22 cellular contexts compared by ENCODE assay signal in genomic region chr2:104388296-104388695, GRCh38.
DNase-seq lines count a peak whose midpoint lies in the region; ATAC-seq and TF ChIP-seq lines count a peak whose summit lies in the region.
"Had no signal": no experiment of that assay in that cellular context is flagged by ENCODE, and none has a peak within 500 bp of the region (broad histone marks: within the 10 kb centered on the region; RNA-seq: fewer than 3 reads in every experiment).

No MANE protein-coding gene starts in this region.

- H3K36me3 ChIP-seq in NT2/D1 (ENCODE audit: insufficient read depth, insufficient read length, low read length): no peaks in the 10 kb centered on the region
- no peaks in the 10 kb centered on the region for H3K36me3 ChIP-seq in mesodermal cell (ENCODE audit: control insufficient read depth, insufficient read depth, low read length)
- no peaks in the 10 kb centered on the region for H3K36me3 ChIP-seq in body of pancreas (replicated peaks in 1 of 2; ENCODE audit: insufficient read depth in 1 of 2, low read depth in 2 of 2)
- H3K36me3 ChIP-seq: BLaER1 treated with 17β-estradiol and CSF1 and Interleukin-3, amounts not matched to agents 10 nM and 100 nM had no signal

- peak overlapping the region; percentile 47 for H3K27ac ChIP-seq in mesodermal cell (ENCODE audit: low read depth, low read length, severe bottlenecking)
- no peak overlapping the region for H3K27ac ChIP-seq in dorsolateral prefrontal cortex
- H3K27ac ChIP-seq in body of pancreas: no peak overlapping the region
- H3K27ac ChIP-seq: BLaER1 treated with 17β-estradiol and CSF1 and Interleukin-3, amounts not matched to agents 10 nM and 100 nM; RWPE1 had no signal

- H3K27me3 ChIP-seq in NT2/D1 (ENCODE audit: insufficient read depth, insufficient read length) (no peaks in the 10 kb centered on the region), dorsolateral prefrontal cortex (peaks cover 0 to 4% (median 0%) of the 10 kb centered on the region in 45 donors), body of pancreas (no peaks in the 10 kb centered on the region)
- H3K27me3 ChIP-seq: BLaER1 treated with 17β-estradiol and CSF1 and Interleukin-3, amounts not matched to agents 10 nM and 100 nM had no signal

- H3K4me3 ChIP-seq in AG10803 (ENCODE audit: low read length) (no peak overlapping the region), NT2/D1 (ENCODE audit: insufficient read length, low read depth) (no peak overlapping the region), mesodermal cell (ENCODE audit: extremely low read depth, insufficient read depth, low read length, poor library complexity, severe bottlenecking) (no peak overlapping the region), dorsolateral prefrontal cortex (no peak overlapping the region), body of pancreas (no peak overlapping the region)
- H3K4me3 ChIP-seq: BLaER1 treated with 17β-estradiol and CSF1 and Interleukin-3, amounts not matched to agents 10 nM and 100 nM; K562 had no signal

- TF ChIP-seq CTCF in AG10803 (conservative IDR thresholded peaks at IDR 0.05; ENCODE audit: low read length) (no peak), dorsolateral prefrontal cortex (IDR thresholded peaks at IDR 0.05 in 54 of 56, conservative IDR thresholded peaks at IDR 0.05 in 2 of 56; ENCODE audit: low read depth in 1 of 56, partially characterized antibody in 56 of 56) (no peak), body of pancreas (IDR thresholded peaks at IDR 0.05) (no peak)

- DNase-seq in AG10803 (ENCODE audit: low read depth): peak; percentile 72
- peak; percentile 25 for DNase-seq in NT2/D1 (ENCODE audit: low read depth, low spot score)
- DNase-seq in fibroblast of gingiva (ENCODE audit: low read depth): peak; percentile 14
- no peak for DNase-seq in dorsolateral prefrontal cortex
- DNase-seq in NCI-H1694 (lab: John Stamatoyannopoulos, UW): no peak
- no peak for DNase-seq in body of pancreas
- DNase-seq: Calu3; CD8-positive, alpha-beta T cell; GOT3; NCI-H1105; NCI-H187; NCI-H2227 treated with DMSO at 0.1 percent for 48 hours; NCI-H524; PC-3; SIG-M5 had no signal

- H3K9ac ChIP-seq in NT2/D1 (ENCODE audit: insufficient read length, low read depth): no peak overlapping the region
- H3K9ac ChIP-seq: BLaER1 treated with 17β-estradiol and CSF1 and Interleukin-3, amounts not matched to agents 10 nM and 100 nM had no signal

- H3K9me3 ChIP-seq in NT2/D1 (ENCODE audit: insufficient read depth, low read length): no peaks in the 10 kb centered on the region
- H3K9me3 ChIP-seq in mesodermal cell (ENCODE audit: control insufficient read depth, low read length): no peaks in the 10 kb centered on the region
- H3K9me3 ChIP-seq in body of pancreas: peaks cover 0 to 5% (median 0%) of the 10 kb centered on the region in 3 donors

- intact Hi-C loops in dorsolateral prefrontal cortex (cut with DNase I): no loop called here
- intact Hi-C loops in body of pancreas (cut with DNase I): no loop called here

- 20 to 36% methylated on average over 1 to 2 of the region's 2 CpGs for WGBS in mesodermal cell (ENCODE audit: insufficient coverage in 2 of 2), 2 experiments
- 56 to 63% methylated on average over 2 of the region's 2 CpGs for WGBS in body of pancreas, 2 donors

- ATAC-seq in HG02870 (IDR thresholded peaks at IDR 0.05; ENCODE audit: unreplicated experiment) (no peak), body of pancreas (no peak)
- ATAC-seq: CD8-positive, alpha-beta T cell; HCT116; K562; PC-3; SK-N-SH treated with all-trans-retinoic acid at 6 μM for 48 hours had no signal

- H3K4me1 ChIP-seq in NT2/D1 (ENCODE audit: insufficient read depth, insufficient read length) (no peaks in the 10 kb centered on the region), mesodermal cell (ENCODE audit: control insufficient read depth, insufficient read depth, low read length, poor library complexity, severe bottlenecking) (peaks cover 10% of the 10 kb centered on the region), body of pancreas (no peaks in the 10 kb centered on the region)
- H3K4me1 ChIP-seq: BLaER1 treated with 17β-estradiol and CSF1 and Interleukin-3, amounts not matched to agents 10 nM and 100 nM had no signal

- TF ChIP-seq POLR2A in body of pancreas (IDR thresholded peaks at IDR 0.05): no peak

Comparison
In these comparisons a context has a peak if more than half of its experiments do, and no peak if none do; other contexts are left out.
1. DNase-seq: peak in AG10803 (single experiment), NT2/D1 (single experiment) and fibroblast of gingiva (single experiment); none in dorsolateral prefrontal cortex (0 of 10), NCI-H1694 (single experiment) and body of pancreas (0 of 4).